ENCODE assay signal across 1 cellular context in the genomic region with DNA sequence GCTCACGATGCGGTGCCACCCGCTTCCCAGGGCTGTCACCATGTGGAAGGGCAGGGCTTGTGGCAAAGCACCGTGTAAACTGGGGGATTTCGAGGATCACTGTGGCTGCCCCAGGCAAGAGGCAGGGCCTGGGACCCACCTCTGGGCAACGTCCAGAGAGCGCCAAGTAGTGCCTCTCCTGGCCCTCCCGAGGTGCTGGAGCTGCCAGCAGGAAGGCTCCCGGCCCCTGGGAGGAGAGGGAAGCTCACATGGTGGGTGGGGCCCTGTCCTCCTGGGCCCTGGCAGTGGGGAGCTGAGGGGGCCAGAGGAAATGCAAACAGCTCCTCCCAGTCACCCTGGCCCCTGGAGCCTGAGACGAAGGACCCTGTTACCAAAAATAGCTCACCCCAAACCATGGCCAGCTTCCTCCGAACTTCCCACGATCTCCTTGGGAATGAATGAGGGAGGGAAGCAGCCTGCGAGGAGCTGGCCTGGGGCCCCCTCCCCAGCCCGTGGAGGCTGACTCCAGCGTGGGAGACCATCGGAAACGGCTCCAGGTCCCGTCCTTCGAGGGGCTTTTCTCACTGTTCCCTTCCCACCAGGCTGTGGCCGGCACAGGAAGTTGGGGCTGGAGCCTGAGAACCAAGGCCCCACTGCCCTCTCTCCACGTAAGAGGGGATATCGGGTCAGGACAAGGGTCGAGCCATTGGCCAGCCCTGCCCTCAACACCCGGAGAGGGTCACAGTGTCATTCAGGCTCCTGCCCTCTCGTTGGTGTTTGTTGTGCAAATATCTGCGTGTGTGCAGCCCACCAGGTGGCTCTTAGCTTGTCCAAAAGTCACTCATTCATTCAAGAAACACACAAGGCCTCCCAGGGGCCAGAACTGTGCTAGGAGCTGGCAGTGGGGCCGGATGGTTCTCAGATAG.
TF ChIP-seq lines count a peak whose summit lies in the region.

No MANE protein-coding gene starts in this region.

TF ChIP-seq in HepG2, 621 proteins besides CTCF, POLR2A, EP300 and RAD21 (continued from another document):
- TF ChIP-seq, protein P1, sequence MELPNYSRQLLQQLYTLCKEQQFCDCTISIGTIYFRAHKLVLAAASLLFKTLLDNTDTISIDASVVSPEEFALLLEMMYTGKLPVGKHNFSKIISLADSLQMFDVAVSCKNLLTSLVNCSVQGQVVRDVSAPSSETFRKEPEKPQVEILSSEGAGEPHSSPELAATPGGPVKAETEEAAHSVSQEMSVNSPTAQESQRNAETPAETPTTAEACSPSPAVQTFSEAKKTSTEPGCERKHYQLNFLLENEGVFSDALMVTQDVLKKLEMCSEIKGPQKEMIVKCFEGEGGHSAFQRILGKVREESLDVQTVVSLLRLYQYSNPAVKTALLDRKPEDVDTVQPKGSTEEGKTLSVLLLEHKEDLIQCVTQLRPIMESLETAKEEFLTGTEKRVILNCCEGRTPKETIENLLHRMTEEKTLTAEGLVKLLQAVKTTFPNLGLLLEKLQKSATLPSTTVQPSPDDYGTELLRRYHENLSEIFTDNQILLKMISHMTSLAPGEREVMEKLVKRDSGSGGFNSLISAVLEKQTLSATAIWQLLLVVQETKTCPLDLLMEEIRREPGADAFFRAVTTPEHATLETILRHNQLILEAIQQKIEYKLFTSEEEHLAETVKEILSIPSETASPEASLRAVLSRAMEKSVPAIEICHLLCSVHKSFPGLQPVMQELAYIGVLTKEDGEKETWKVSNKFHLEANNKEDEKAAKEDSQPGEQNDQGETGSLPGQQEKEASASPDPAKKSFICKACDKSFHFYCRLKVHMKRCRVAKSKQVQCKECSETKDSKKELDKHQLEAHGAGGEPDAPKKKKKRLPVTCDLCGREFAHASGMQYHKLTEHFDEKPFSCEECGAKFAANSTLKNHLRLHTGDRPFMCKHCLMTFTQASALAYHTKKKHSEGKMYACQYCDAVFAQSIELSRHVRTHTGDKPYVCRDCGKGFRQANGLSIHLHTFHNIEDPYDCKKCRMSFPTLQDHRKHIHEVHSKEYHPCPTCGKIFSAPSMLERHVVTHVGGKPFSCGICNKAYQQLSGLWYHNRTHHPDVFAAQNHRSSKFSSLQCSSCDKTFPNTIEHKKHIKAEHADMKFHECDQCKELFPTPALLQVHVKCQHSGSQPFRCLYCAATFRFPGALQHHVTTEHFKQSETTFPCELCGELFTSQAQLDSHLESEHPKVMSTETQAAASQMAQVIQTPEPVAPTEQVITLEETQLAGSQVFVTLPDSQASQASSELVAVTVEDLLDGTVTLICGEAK (IDR thresholded peaks at IDR 0.05), result no peak
- TF ChIP-seq, protein P1 (CRISPR knock-in tag; IDR thresholded peaks at IDR 0.05), result no peak
- TF ChIP-seq, protein P2, sequence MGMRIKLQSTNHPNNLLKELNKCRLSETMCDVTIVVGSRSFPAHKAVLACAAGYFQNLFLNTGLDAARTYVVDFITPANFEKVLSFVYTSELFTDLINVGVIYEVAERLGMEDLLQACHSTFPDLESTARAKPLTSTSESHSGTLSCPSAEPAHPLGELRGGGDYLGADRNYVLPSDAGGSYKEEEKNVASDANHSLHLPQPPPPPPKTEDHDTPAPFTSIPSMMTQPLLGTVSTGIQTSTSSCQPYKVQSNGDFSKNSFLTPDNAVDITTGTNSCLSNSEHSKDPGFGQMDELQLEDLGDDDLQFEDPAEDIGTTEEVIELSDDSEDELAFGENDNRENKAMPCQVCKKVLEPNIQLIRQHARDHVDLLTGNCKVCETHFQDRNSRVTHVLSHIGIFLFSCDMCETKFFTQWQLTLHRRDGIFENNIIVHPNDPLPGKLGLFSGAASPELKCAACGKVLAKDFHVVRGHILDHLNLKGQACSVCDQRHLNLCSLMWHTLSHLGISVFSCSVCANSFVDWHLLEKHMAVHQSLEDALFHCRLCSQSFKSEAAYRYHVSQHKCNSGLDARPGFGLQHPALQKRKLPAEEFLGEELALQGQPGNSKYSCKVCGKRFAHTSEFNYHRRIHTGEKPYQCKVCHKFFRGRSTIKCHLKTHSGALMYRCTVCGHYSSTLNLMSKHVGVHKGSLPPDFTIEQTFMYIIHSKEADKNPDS (CRISPR knock-in tag; IDR thresholded peaks at IDR 0.05), result no peak
- TF ChIP-seq REPIN1 (CRISPR knock-in tag; IDR thresholded peaks at IDR 0.05; ENCODE audit: borderline replicate concordance, low read depth), result no peak
- peak; percentile 41; the same call in 1 of the 2 replicates for TF ChIP-seq ZFX (CRISPR knock-in tag; IDR thresholded peaks at IDR 0.05; ENCODE audit: low read depth)
- TF ChIP-seq NR2F6 (IDR thresholded peaks at IDR 0.05), result peak; percentile 52; the same call in 1 of the 2 replicates
- 0 out of 2 replicates have a peak, but pooled peaks have one; percentile 30 for TF ChIP-seq NR2F6 (CRISPR knock-in tag; IDR thresholded peaks at IDR 0.05)
- no peak for TF ChIP-seq NFKB2 (CRISPR knock-in tag; IDR thresholded peaks at IDR 0.05; ENCODE audit: borderline replicate concordance)
- peak; percentile 34; the same call in 1 of the 2 replicates for TF ChIP-seq HOXA3 (CRISPR knock-in tag; IDR thresholded peaks at IDR 0.05)
- TF ChIP-seq GTF3A (CRISPR knock-in tag; conservative IDR thresholded peaks at IDR 0.05), result no peak
- no peak for TF ChIP-seq SIX1 (CRISPR knock-in tag; IDR thresholded peaks at IDR 0.05; ENCODE audit: borderline replicate concordance)
- TF ChIP-seq, protein P3, sequence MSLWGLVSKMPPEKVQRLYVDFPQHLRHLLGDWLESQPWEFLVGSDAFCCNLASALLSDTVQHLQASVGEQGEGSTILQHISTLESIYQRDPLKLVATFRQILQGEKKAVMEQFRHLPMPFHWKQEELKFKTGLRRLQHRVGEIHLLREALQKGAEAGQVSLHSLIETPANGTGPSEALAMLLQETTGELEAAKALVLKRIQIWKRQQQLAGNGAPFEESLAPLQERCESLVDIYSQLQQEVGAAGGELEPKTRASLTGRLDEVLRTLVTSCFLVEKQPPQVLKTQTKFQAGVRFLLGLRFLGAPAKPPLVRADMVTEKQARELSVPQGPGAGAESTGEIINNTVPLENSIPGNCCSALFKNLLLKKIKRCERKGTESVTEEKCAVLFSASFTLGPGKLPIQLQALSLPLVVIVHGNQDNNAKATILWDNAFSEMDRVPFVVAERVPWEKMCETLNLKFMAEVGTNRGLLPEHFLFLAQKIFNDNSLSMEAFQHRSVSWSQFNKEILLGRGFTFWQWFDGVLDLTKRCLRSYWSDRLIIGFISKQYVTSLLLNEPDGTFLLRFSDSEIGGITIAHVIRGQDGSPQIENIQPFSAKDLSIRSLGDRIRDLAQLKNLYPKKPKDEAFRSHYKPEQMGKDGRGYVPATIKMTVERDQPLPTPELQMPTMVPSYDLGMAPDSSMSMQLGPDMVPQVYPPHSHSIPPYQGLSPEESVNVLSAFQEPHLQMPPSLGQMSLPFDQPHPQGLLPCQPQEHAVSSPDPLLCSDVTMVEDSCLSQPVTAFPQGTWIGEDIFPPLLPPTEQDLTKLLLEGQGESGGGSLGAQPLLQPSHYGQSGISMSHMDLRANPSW (CRISPR knock-in tag; IDR thresholded peaks at IDR 0.05; ENCODE audit: borderline replicate concordance), result no peak
- no peak for TF ChIP-seq NCOA5 (CRISPR knock-in tag; IDR thresholded peaks at IDR 0.05)
- 0 out of 2 replicates have a peak, but pooled peaks have one; percentile 38 for TF ChIP-seq MEIS2 (CRISPR knock-in tag; IDR thresholded peaks at IDR 0.05)
- TF ChIP-seq ZMYM4 (CRISPR knock-in tag; IDR thresholded peaks at IDR 0.05), result no peak
- no peak for TF ChIP-seq ZNF180 (CRISPR knock-in tag; IDR thresholded peaks at IDR 0.05; ENCODE audit: borderline replicate concordance, low read depth)
- TF ChIP-seq STAT5B (CRISPR knock-in tag; IDR thresholded peaks at IDR 0.05), result no peak
- TF ChIP-seq, protein P4, sequence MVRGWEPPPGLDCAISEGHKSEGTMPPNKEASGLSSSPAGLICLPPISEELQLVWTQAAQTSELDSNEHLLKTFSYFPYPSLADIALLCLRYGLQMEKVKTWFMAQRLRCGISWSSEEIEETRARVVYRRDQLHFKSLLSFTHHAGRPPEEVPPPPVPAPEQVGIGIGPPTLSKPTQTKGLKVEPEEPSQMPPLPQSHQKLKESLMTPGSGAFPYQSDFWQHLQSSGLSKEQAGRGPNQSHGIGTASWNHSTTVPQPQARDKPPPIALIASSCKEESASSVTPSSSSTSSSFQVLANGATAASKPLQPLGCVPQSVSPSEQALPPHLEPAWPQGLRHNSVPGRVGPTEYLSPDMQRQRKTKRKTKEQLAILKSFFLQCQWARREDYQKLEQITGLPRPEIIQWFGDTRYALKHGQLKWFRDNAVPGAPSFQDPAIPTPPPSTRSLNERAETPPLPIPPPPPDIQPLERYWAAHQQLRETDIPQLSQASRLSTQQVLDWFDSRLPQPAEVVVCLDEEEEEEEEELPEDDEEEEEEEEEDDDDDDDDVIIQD (CRISPR knock-in tag; IDR thresholded peaks at IDR 0.05; ENCODE audit: low read depth), result no peak
- TF ChIP-seq TGIF2 (CRISPR knock-in tag; IDR thresholded peaks at IDR 0.05), result no peak
- TF ChIP-seq, protein P5, sequence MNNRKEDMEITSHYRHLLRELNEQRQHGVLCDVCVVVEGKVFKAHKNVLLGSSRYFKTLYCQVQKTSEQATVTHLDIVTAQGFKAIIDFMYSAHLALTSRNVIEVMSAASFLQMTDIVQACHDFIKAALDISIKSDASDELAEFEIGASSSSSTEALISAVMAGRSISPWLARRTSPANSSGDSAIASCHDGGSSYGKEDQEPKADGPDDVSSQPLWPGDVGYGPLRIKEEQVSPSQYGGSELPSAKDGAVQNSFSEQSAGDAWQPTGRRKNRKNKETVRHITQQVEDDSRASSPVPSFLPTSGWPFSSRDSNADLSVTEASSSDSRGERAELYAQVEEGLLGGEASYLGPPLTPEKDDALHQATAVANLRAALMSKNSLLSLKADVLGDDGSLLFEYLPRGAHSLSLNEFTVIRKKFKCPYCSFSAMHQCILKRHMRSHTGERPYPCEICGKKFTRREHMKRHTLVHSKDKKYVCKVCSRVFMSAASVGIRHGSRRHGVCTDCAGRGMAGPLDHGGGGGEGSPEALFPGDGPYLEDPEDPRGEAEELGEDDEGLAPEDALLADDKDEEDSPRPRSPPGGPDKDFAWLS (CRISPR knock-in tag; IDR thresholded peaks at IDR 0.05; ENCODE audit: borderline replicate concordance), result no peak
- TF ChIP-seq ERF (CRISPR knock-in tag; IDR thresholded peaks at IDR 0.05), result no peak
- no peak for TF ChIP-seq ZNF720 (CRISPR knock-in tag; IDR thresholded peaks at IDR 0.05)
- no peak for TF ChIP-seq ZNF558 (CRISPR knock-in tag; IDR thresholded peaks at IDR 0.05; ENCODE audit: borderline replicate concordance)
- TF ChIP-seq ZNF598 (CRISPR knock-in tag; IDR thresholded peaks at IDR 0.05; ENCODE audit: borderline replicate concordance), result no peak
- peak; percentile 61 for TF ChIP-seq PHF21A (CRISPR knock-in tag; IDR thresholded peaks at IDR 0.05)
- TF ChIP-seq KAT2B (IDR thresholded peaks at IDR 0.05; ENCODE audit: borderline replicate concordance, low read depth, low read length), result no peak
- TF ChIP-seq HHEX (CRISPR knock-in tag; IDR thresholded peaks at IDR 0.05), result no peak
- no peak for TF ChIP-seq MAFF (IDR thresholded peaks at IDR 0.05; ENCODE audit: low read depth, low read length)
- TF ChIP-seq, protein P6, sequence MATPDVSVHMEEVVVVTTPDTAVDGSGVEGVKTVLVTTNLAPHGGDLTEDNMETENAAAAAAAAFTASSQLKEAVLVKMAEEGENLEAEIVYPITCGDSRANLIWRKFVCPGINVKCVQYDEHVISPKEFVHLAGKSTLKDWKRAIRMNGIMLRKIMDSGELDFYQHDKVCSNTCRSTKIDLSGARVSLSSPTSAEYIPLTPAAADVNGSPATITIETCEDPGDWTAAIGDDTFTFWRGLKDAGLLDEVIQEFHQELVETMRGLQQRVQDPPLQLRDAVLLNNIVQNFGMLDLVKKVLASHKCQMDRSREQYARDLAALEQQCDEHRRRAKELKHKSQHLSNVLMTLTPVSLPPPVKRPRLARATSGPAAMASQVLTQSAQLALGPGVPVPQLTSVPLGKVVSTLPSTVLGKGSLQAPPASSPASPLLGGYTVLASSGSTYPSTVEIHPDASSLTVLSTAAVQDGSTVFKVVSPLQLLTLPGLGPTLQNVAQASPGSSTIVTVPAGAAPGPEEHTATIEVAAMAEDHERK (CRISPR knock-in tag; IDR thresholded peaks at IDR 0.05; ENCODE audit: low read depth), result no peak
